Comparison of ENCODE assay signal across 27 cellular contexts in genomic region chr5:164518741-164519080, GRCh38.
"Had no signal": no experiment of that assay in that cellular context is flagged by ENCODE, and none has a peak within 500 bp of the region (broad histone marks: within the 10 kb centered on the region; RNA-seq: fewer than 3 reads in every experiment).

No MANE protein-coding gene starts in this region.

- H3K4me2 ChIP-seq: PC-9 had no signal

- H3K4me1 ChIP-seq: adrenal gland, body of pancreas, breast epithelium, SJCRH30 had no signal

- H3K36me3 ChIP-seq: adrenal gland, breast epithelium, SJCRH30 had no signal

- ATAC-seq: activated CD8-positive, alpha-beta T cell treated with anti-CD3 and anti-CD28 coated beads, Interleukin-2, amount 10 ng/mL, durations not matched to agents 7 days and 5 days; body of pancreas had no signal

- H3K27me3 ChIP-seq: adrenal gland, body of pancreas, breast epithelium, SJCRH30 had no signal

- H2AFZ ChIP-seq: PC-9 had no signal

- H3K27ac ChIP-seq: adrenal gland, body of pancreas, breast epithelium, PC-9, SJCRH30, SK-N-MC had no signal

- H3K9me3 ChIP-seq: adrenal gland, body of pancreas, breast epithelium, SJCRH30 had no signal

- H3K4me3 ChIP-seq: adrenal gland, body of pancreas, breast epithelium, PC-9, SJCRH30, SK-N-MC had no signal

- DNase-seq: activated CD4-positive, alpha-beta T cell treated with anti-CD3 and anti-CD28 coated beads, Interleukin-2, amount 10 ng/mL, durations not matched to agents 24 days and 14 days; activated CD4-positive, alpha-beta T cell treated with anti-CD3 and anti-CD28 coated beads, Interleukin-2, amount 50 U/mL, for 48 hours; activated CD8-positive, alpha-beta T cell treated with anti-CD3 and anti-CD28 coated beads, Interleukin-2, amount 10 ng/mL, durations not matched to agents 7 days and 5 days; activated gamma-delta T cell; activated naive CD4-positive, alpha-beta T cell treated with Interleukin-2 at 50 U/mL for 16 hours; activated naive CD8-positive, alpha-beta T cell treated with anti-CD3 and anti-CD28 coated beads, Interleukin-2, amount 10 ng/mL, durations not matched to agents 7 days and 5 days; activated T-cell treated with anti-CD3 and anti-CD28 coated beads, Interleukin-2, amount 50 U/mL, for 24 hours; adrenal gland; body of pancreas; caudate nucleus; cerebellar nuclear complex; NCI-H1048; NCI-H1105 treated with DMSO at 0.1 percent for 48 hours; NCI-H1436 treated with DMSO at 0.1 percent for 48 hours; NCI-H1694 treated with DMSO at 0.1 percent for 48 hours; NCI-H2029; NCI-H345; NCI-H510A; NCI-H526; NCI-H748 treated with DMSO at 0.1 percent for 48 hours; NK-92 treated with Interleukin-12 subunit alpha and Interleukin-12 subunit beta, amount 100 ng/mL, for 24 hours; PC-9; SHP77; SJCRH30; T1000 had no signal
